ENCODE assay signal across 23 cellular contexts in the genomic region with DNA sequence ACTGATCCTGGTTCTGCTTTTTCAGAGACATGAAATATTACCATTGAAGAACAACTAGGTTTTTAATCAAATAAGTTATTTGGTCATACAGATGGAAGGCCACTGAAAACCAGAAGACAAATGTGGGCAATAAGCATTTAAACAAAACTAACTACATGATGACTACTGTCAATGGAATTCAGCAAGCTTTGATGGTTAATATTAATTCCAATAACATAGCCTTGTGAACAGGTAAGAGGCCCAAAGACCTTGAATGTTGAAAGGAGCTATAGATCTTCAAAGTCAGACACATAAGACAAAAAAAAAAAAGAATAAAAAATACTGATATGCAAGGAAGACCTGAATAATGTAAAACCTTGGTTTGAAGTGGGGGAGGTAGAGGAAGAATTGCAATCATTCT.
A peak's percentile ranks its signal among the peaks of the same experiment; 100 is the strongest.
DNase-seq lines count a peak whose midpoint lies in the region; ATAC-seq, FAIRE-seq and TF ChIP-seq lines count a peak whose summit lies in the region.
"Had no signal": no experiment of that assay in that cellular context is flagged by ENCODE, and none has a peak within 500 bp of the region (broad histone marks: within the 10 kb centered on the region; RNA-seq: fewer than 3 reads in every experiment).

No MANE protein-coding gene starts in this region.

- H3K36me3 ChIP-seq in mammary epithelial cell (ENCODE audit: insufficient read depth, low read length) (no peaks in the 10 kb centered on the region), bronchial epithelial cell (ENCODE audit: control insufficient read depth, insufficient read depth, low read length) (no peaks in the 10 kb centered on the region), left ventricle myocardium inferior (no peaks in the 10 kb centered on the region)
- H3K36me3 ChIP-seq: BLaER1 treated with 17β-estradiol and CSF1 and Interleukin-3, amounts not matched to agents 10 nM and 100 nM; HAP-1 had no signal

- H3K79me2 ChIP-seq in mammary epithelial cell (ENCODE audit: insufficient read depth, low read length): no peaks in the 10 kb centered on the region

- dilution Hi-C loops in mammary epithelial cell (cut with HindIII; ENCODE audit: low sequenced_read_pairs): no loop called here

- H3K27me3 ChIP-seq in mammary epithelial cell (ENCODE audit: insufficient read depth, low read length) (no peaks in the 10 kb centered on the region), bronchial epithelial cell (ENCODE audit: control insufficient read depth, insufficient read depth, low read length) (no peaks in the 10 kb centered on the region), left ventricle myocardium inferior (ENCODE audit: low read depth) (no peaks in the 10 kb centered on the region)
- H3K27me3 ChIP-seq: BLaER1 treated with 17β-estradiol and CSF1 and Interleukin-3, amounts not matched to agents 10 nM and 100 nM had no signal

- H3K4me1 ChIP-seq in mammary epithelial cell (ENCODE audit: insufficient read depth, low read length) (peaks cover 15% of the 10 kb centered on the region), left ventricle myocardium inferior (no peaks in the 10 kb centered on the region)
- H3K4me1 ChIP-seq: BLaER1 treated with 17β-estradiol and CSF1 and Interleukin-3, amounts not matched to agents 10 nM and 100 nM; HAP-1 had no signal

- no peak overlapping the region for H3K27ac ChIP-seq in mammary epithelial cell (ENCODE audit: insufficient read depth, low read depth, low read length)
- H3K27ac ChIP-seq in left ventricle myocardium inferior (replicated peaks): no peak overlapping the region
- H3K27ac ChIP-seq: BLaER1 treated with 17β-estradiol and CSF1 and Interleukin-3, amounts not matched to agents 10 nM and 100 nM; GM23248; HL-60 had no signal

- H2AFZ ChIP-seq in mammary epithelial cell (ENCODE audit: low read depth, low read length): no peak overlapping the region
- H2AFZ ChIP-seq: GM23248 had no signal

- intact Hi-C loops in mammary epithelial cell (cut with micrococcal nuclease): no loop called here
- intact Hi-C loops in MCF 10A (cut with micrococcal nuclease): no loop called here
- intact Hi-C loops in left ventricle myocardium inferior (cut with micrococcal nuclease): no loop called here

- in situ Hi-C loops in mammary epithelial cell (cut with MboI; ENCODE audit: low sequenced_read_pairs in 2 of 2): no loop called here

- no peak overlapping the region for H3K4me3 Mint-ChIP-seq in MCF 10A (ENCODE audit: unreplicated experiment)
- H3K4me3 Mint-ChIP-seq: B cell; CD8-positive, alpha-beta T cell had no signal

- no peak overlapping the region for H3K27ac Mint-ChIP-seq in MCF 10A (ENCODE audit: low read depth, unreplicated experiment)
- H3K27ac Mint-ChIP-seq: B cell; CD8-positive, alpha-beta T cell had no signal

- no peak for TF ChIP-seq CTCF in mammary epithelial cell (conservative IDR thresholded peaks at IDR 0.05 in 1 of 2, IDR thresholded peaks at IDR 0.05 in 1 of 2; ENCODE audit: extremely low read depth in 1 of 2, insufficient read depth in 1 of 2, low read depth in 1 of 2, low read length in 2 of 2)
- TF ChIP-seq CTCF in MCF 10A (IDR thresholded peaks at IDR 0.05; ENCODE audit: unreplicated experiment): no peak
- TF ChIP-seq CTCF in bronchial epithelial cell (IDR thresholded peaks at IDR 0.05; ENCODE audit: insufficient read depth, low read length, severe bottlenecking): no peak
- no peak for TF ChIP-seq CTCF in left ventricle myocardium inferior (IDR thresholded peaks at IDR 0.05; ENCODE audit: borderline replicate concordance)

- no peak overlapping the region for H3K4me2 ChIP-seq in mammary epithelial cell (ENCODE audit: insufficient read depth, low read depth, low read length)
- H3K4me2 ChIP-seq: BLaER1 treated with 17β-estradiol and CSF1 and Interleukin-3, amounts not matched to agents 10 nM and 100 nM had no signal

- H3K4me3 ChIP-seq in mammary epithelial cell (replicated peaks in 1 of 3; ENCODE audit: insufficient read depth in 1 of 3, low read depth in 2 of 3, low read length in 3 of 3) (no peak overlapping the region), bronchial epithelial cell (ENCODE audit: low read depth, low read length) (no peak overlapping the region), left ventricle myocardium inferior (no peak overlapping the region)
- H3K4me3 ChIP-seq: BLaER1 treated with 17β-estradiol and CSF1 and Interleukin-3, amounts not matched to agents 10 nM and 100 nM; GM23248; HAP-1 had no signal

- FAIRE-seq in bronchial epithelial cell (lab: Jason Lieb, UNC): no peak
- FAIRE-seq: GM12892, GM18507 had no signal

- no peak for ATAC-seq in HG02642 (IDR thresholded peaks at IDR 0.05; ENCODE audit: poor library complexity, unreplicated experiment)
- ATAC-seq: CD8-positive, alpha-beta T cell had no signal

- no peaks in the 10 kb centered on the region for H3K27me3 Mint-ChIP-seq in MCF 10A (ENCODE audit: insufficient read depth, unreplicated experiment)
- H3K27me3 Mint-ChIP-seq: B cell had no signal

- peaks cover 16% of the 10 kb centered on the region for H3K4me1 Mint-ChIP-seq in MCF 10A (ENCODE audit: insufficient read depth, unreplicated experiment)
- H3K4me1 Mint-ChIP-seq: B cell had no signal

- no peaks in the 10 kb centered on the region for H4K20me1 ChIP-seq in mammary epithelial cell (ENCODE audit: insufficient read depth, low read length)
- H4K20me1 ChIP-seq: BLaER1 treated with 17β-estradiol and CSF1 and Interleukin-3, amounts not matched to agents 10 nM and 100 nM had no signal

- no peaks in the 10 kb centered on the region for H3K9me3 ChIP-seq in mammary epithelial cell (replicated peaks; ENCODE audit: insufficient read depth, low read length)
- no peaks in the 10 kb centered on the region for H3K9me3 ChIP-seq in left ventricle myocardium inferior (replicated peaks)
- H3K9me3 ChIP-seq: BLaER1 treated with 17β-estradiol and CSF1 and Interleukin-3, amounts not matched to agents 10 nM and 100 nM; HAP-1 had no signal

- POLR2A ChIA-PET in MCF 10A (lab: Yijun Ruan, JAX): interaction anchor here (0.6 kb wide), 1 partner anchor 304 kb away, joined by 3 read pairs; no protein-coding TSS in a partner anchor

- CTCF ChIA-PET in mammary epithelial cell (lab: Charles Lee; ENCODE audit: low non-redundant PET) (no interaction called here), MCF 10A (lab: Yijun Ruan, JAX) (interaction anchor here (0.7 kb wide), 2 partner anchors 15 to 1373 kb away, joined by 3 read pairs; no protein-coding TSS in a partner anchor)

- H3K9ac ChIP-seq in mammary epithelial cell (ENCODE audit: insufficient read depth, low read length): no peak overlapping the region
- H3K9ac ChIP-seq: BLaER1 treated with 17β-estradiol and CSF1 and Interleukin-3, amounts not matched to agents 10 nM and 100 nM; GM23248 had no signal

- H3K36me3 Mint-ChIP-seq in MCF 10A (ENCODE audit: insufficient read depth, unreplicated experiment): no peaks in the 10 kb centered on the region
- H3K36me3 Mint-ChIP-seq: CD8-positive, alpha-beta T cell had no signal

- peak; percentile 6 for DNase-seq in mammary epithelial cell
- DNase-seq in MCF 10A (ENCODE audit: unreplicated experiment): no peak
- DNase-seq in ELR (ENCODE audit: low read depth): peak; percentile 2
- DNase-seq in bronchial epithelial cell (ENCODE audit: low read depth): peak; percentile 5
- DNase-seq in kidney tubule cell (ENCODE audit: low spot score): peak; percentile 49
- no peak for DNase-seq in NCI-H774 (lab: John Stamatoyannopoulos, UW)
- no peak for DNase-seq in left ventricle myocardium inferior
- DNase-seq: 8988T; Calu3; CD8-positive, alpha-beta T cell; DMS 273 treated with DMSO at 0.1 percent for 48 hours; DMS53; DND-41; GDM1; GM23248; IMR-90 had no signal

- BruUV-seq in mammary epithelial cell (replicated peaks; lab: Mats Ljungman, UMichigan): no TSS peak
- BruUV-seq in MCF 10A (replicated peaks; lab: Mats Ljungman, UMichigan): no TSS peak

- H3K9me3 Mint-ChIP-seq in MCF 10A (ENCODE audit: unreplicated experiment): no peaks in the 10 kb centered on the region
- H3K9me3 Mint-ChIP-seq: CD8-positive, alpha-beta T cell had no signal

Comparison
In these comparisons a context has a peak if more than half of its experiments do, and no peak if none do; other contexts are left out.
1. DNase-seq: peak in mammary epithelial cell (single experiment), ELR (single experiment), bronchial epithelial cell (single experiment) and kidney tubule cell (single experiment); none in MCF 10A (single experiment), NCI-H774 (single experiment) and left ventricle myocardium inferior (single experiment).